ENCODE assay signal across 12 cellular contexts in genomic region chr15:28921925-28922711, GRCh38. TPM values are rescaled to one million over a fixed set of nuclear protein-coding genes. Genes with fewer than 3 reads are reported as not detected.
A peak's percentile ranks its signal among the peaks of the same experiment; 100 is the strongest.
DNase-seq lines count a peak whose midpoint lies in the region; ATAC-seq and TF ChIP-seq lines count a peak whose summit lies in the region.
"Had no signal": no experiment of that assay in that cellular context is flagged by ENCODE, and none has a peak within 500 bp of the region (broad histone marks: within the 10 kb centered on the region; RNA-seq: fewer than 3 reads in every experiment).

No MANE protein-coding gene starts in this region.

- in situ Hi-C loops in astrocyte of the spinal cord (cut with HindIII; ENCODE audit: low sequenced_read_pairs), result no loop called here

- H3K4me1 Mint-ChIP-seq in naive thymus-derived CD8-positive, alpha-beta T cell, result peaks cover 50 to 89% (median 84%) of the 10 kb centered on the region in 4 donors
- H3K4me1 Mint-ChIP-seq: mesothelial cell of epicardium had no signal

- peak; percentile 41 for DNase-seq in D341Med (ENCODE audit: low spot score)
- DNase-seq in HT-29 (ENCODE audit: low spot score), result peak; percentile 10
- no peak for DNase-seq in astrocyte of the spinal cord (ENCODE audit: low read depth, low spot score)
- DNase-seq in naive thymus-derived CD8-positive, alpha-beta T cell, result peak in 1 of 10 donors; percentile 49
- DNase-seq in AML-193 (lab: John Stamatoyannopoulos, UW), result no peak
- no peak for DNase-seq in activated CD4-positive, alpha-beta T cell treated with anti-CD3 and anti-CD28 coated beads for 1 hour
- DNase-seq: activated CD4-positive, CD25-positive, alpha-beta regulatory T cell; heart left ventricle; upper lobe of left lung had no signal

- H3K27me3 Mint-ChIP-seq in naive thymus-derived CD8-positive, alpha-beta T cell, result no peaks in the 10 kb centered on the region
- H3K27me3 Mint-ChIP-seq: activated naive CD4-positive, alpha-beta T cell treated with anti-CD3 and anti-CD28 coated beads, Interleukin-2, amount 50 U/mL, for 24 hours had no signal

- peak; percentile 42 for TF ChIP-seq CTCF in astrocyte of the spinal cord (IDR thresholded peaks at IDR 0.05; ENCODE audit: low read depth, low read length)

- no peak overlapping the region for H3K4me3 ChIP-seq in astrocyte of the spinal cord (ENCODE audit: low read depth, low read length)
- H3K4me3 ChIP-seq: heart left ventricle, upper lobe of left lung had no signal

- peak overlapping the region in 9 of 10 donors; percentile 30 to 90 (median 77) for H3K4me3 Mint-ChIP-seq in naive thymus-derived CD8-positive, alpha-beta T cell
- H3K4me3 Mint-ChIP-seq: mesothelial cell of epicardium had no signal

- no peaks in the 10 kb centered on the region for H3K9me3 Mint-ChIP-seq in naive thymus-derived CD8-positive, alpha-beta T cell
- H3K9me3 Mint-ChIP-seq: activated naive CD4-positive, alpha-beta T cell treated with anti-CD3 and anti-CD28 coated beads, Interleukin-2, amount 50 U/mL, for 24 hours; mesothelial cell of epicardium had no signal

- H3K36me3 Mint-ChIP-seq in naive thymus-derived CD8-positive, alpha-beta T cell, result peaks cover 0 to 47% (median 11%) of the 10 kb centered on the region in 3 donors

- H3K27ac Mint-ChIP-seq in naive thymus-derived CD8-positive, alpha-beta T cell, result peak overlapping the region in 9 of 10 donors; percentile 78 to 93 (median 91)
- H3K27ac Mint-ChIP-seq: activated naive CD4-positive, alpha-beta T cell treated with anti-CD3 and anti-CD28 coated beads, Interleukin-2, amount 50 U/mL, for 24 hours; mesothelial cell of epicardium had no signal

- ATAC-seq in naive thymus-derived CD8-positive, alpha-beta T cell, result no peak
- ATAC-seq in HG03025 (IDR thresholded peaks at IDR 0.05; ENCODE audit: low FRiP score, unreplicated experiment), result no peak

- POLR2A ChIA-PET in naive thymus-derived CD8-positive, alpha-beta T cell (lab: Charles Lee), result interaction anchor here (0.6 to 6.0 kb wide), 7 partner anchors 8 to 348 kb away, joined by 3 to 62 read pairs (median 12); partner anchors contain the start of gene APBA2

RNA-seq across cellular contexts. Expression of gene APBA2, which starts 36.3 kb away (rescaled TPM):
- total RNA-seq in HT-29 (2014; rRNA removed; shearing (Covaris generic)), result not detected in 2 replicates
- total RNA-seq in naive thymus-derived CD8-positive, alpha-beta T cell, result 100 to 1,000 TPM; 206 to 216 TPM
- 100 to 1,000 TPM in 1 of 3 donors, 10 to 100 TPM in 2; 75.5 to 164 (median 95.1) TPM for polyA plus RNA-seq in naive thymus-derived CD8-positive, alpha-beta T cell

Comparison
In these comparisons a context has a peak if more than half of its experiments do, and no peak if none do; other contexts are left out.
1. DNase-seq: peak in D341Med (single experiment) and HT-29 (single experiment); none in astrocyte of the spinal cord (single experiment), AML-193 (0 of 2) and activated CD4-positive, alpha-beta T cell treated with anti-CD3 and anti-CD28 coated beads for 1 hour (single experiment).
2. RNA of gene APBA2, which starts 36.3 kb away (total RNA-seq): 206 to 216 TPM in naive thymus-derived CD8-positive, alpha-beta T cell; not detected in HT-29; every median in the first group is over 100 times any median in the second.